In the genomic region with DNA sequence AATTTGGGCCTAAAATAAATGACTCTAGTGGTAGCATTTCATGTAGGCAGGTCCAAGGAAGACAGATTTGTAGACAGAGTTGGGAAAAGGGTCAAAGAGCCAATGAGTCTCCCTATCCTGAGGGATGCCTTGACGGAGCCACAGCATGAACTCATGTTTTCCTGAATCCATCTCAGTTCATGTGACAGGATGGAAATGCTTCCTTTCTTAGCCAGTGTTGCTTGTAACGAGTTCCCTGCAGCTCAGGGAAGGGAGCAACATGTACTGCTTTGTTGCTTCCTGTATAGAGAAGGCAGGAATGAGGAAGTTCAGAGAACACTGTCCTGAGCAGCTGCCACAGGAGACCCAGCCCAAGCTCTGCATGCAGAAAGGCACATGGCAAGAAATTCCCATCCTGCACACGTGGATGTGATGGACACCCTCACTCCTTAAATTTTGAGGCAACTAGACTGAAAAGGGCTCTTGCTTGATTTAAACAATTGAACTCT, we compare ENCODE assay signal across 11 cellular contexts. TPM values are rescaled to one million over a fixed set of nuclear protein-coding genes. Genes with fewer than 3 reads are reported as not detected.
DNase-seq lines count a peak whose midpoint lies in the region; ATAC-seq and TF ChIP-seq lines count a peak whose summit lies in the region.
"Had no signal": no experiment of that assay in that cellular context is flagged by ENCODE, and none has a peak within 500 bp of the region (broad histone marks: within the 10 kb centered on the region; RNA-seq: fewer than 3 reads in every experiment).

No MANE protein-coding gene starts in this region.

- BruUV-seq in Panc1 (replicated peaks; lab: Mats Ljungman, UMichigan), result no TSS peak

- no peak for TF ChIP-seq CTCF in Panc1 (IDR thresholded peaks at IDR 0.05)
- no peak for TF ChIP-seq CTCF in fibroblast of pulmonary artery (IDR thresholded peaks at IDR 0.05; ENCODE audit: low read length, missing control alignments)
- no peak for TF ChIP-seq CTCF in nephron progenitor cell (IDR thresholded peaks at IDR 0.05)

- peak overlapping the region; percentile 81 for H3K27ac Mint-ChIP-seq in nephron progenitor cell
- no peak overlapping the region for H3K27ac Mint-ChIP-seq in activated CD8-positive, alpha-beta T cell treated with anti-CD3 and anti-CD28 coated beads, Interleukin-2, amount 10 ng/mL, durations not matched to agents 7 days and 5 days
- H3K27ac Mint-ChIP-seq: CD4-positive, alpha-beta T cell had no signal

- no peaks in the 10 kb centered on the region for H3K36me3 Mint-ChIP-seq in nephron progenitor cell (ENCODE audit: low read depth)
- no peaks in the 10 kb centered on the region for H3K36me3 Mint-ChIP-seq in activated CD8-positive, alpha-beta T cell treated with anti-CD3 and anti-CD28 coated beads, Interleukin-2, amount 10 ng/mL, durations not matched to agents 7 days and 5 days (ENCODE audit: low read depth)

- no peaks in the 10 kb centered on the region for H3K9me3 Mint-ChIP-seq in nephron progenitor cell
- no peaks in the 10 kb centered on the region for H3K9me3 Mint-ChIP-seq in activated CD8-positive, alpha-beta T cell treated with anti-CD3 and anti-CD28 coated beads, Interleukin-2, amount 10 ng/mL, durations not matched to agents 7 days and 5 days (ENCODE audit: insufficient read depth)
- H3K9me3 Mint-ChIP-seq: CD4-positive, alpha-beta T cell had no signal

- H3K27ac ChIP-seq in Panc1 (ENCODE audit: low read length), result no peak overlapping the region

- peaks cover 51% of the 10 kb centered on the region for H3K4me1 Mint-ChIP-seq in nephron progenitor cell
- H3K4me1 Mint-ChIP-seq in activated CD8-positive, alpha-beta T cell treated with anti-CD3 and anti-CD28 coated beads, Interleukin-2, amount 10 ng/mL, durations not matched to agents 7 days and 5 days (ENCODE audit: low read depth), result peaks cover 8% of the 10 kb centered on the region

- DNase-seq in DMS153 treated with DMSO at 0.1 percent for 48 hours (lab: John Stamatoyannopoulos, UW; ENCODE audit: unreplicated experiment) (peak; percentile 5), Panc1 (ENCODE audit: low read depth, low spot score) (no peak), fibroblast of pulmonary artery (ENCODE audit: low read depth) (peak; percentile 51), nephron progenitor cell (no peak)
- no peak for DNase-seq in activated effector memory CD4-positive, alpha-beta T cell treated with Interleukin-2 at 50 U/mL for 16 hours
- DNase-seq in activated CD4-positive, alpha-beta T cell treated with anti-CD3 and anti-CD28 coated beads for 48 hours, result no peak
- no peak for DNase-seq in activated CD8-positive, alpha-beta T cell treated with anti-CD3 and anti-CD28 coated beads, Interleukin-2, amount 10 ng/mL, durations not matched to agents 7 days and 5 days
- DNase-seq: activated naive CD4-positive, alpha-beta T cell treated with anti-CD3 and anti-CD28 coated beads, Interleukin-2, amount 50 U/mL, for 16 hours; CD4-positive, alpha-beta T cell; stimulated activated CD4-positive, alpha-beta T cell treated with anti-CD3 and anti-CD28 coated beads, Interleukin-4, amount 100 ng/mL, for 4 hours had no signal

- 0 out of 2 replicates have a peak, but pooled peaks have one; percentile 34 for ATAC-seq in Panc1
- ATAC-seq in GM18517 (IDR thresholded peaks at IDR 0.05; ENCODE audit: unreplicated experiment), result no peak
- no peak for ATAC-seq in activated CD8-positive, alpha-beta T cell treated with anti-CD3 and anti-CD28 coated beads, Interleukin-2, amount 10 ng/mL, durations not matched to agents 7 days and 5 days

- CTCF ChIA-PET in Panc1 (lab: Charles Lee), result no interaction called here
- CTCF ChIA-PET in activated CD8-positive, alpha-beta T cell treated with anti-CD3 and anti-CD28 coated beads, Interleukin-2, amount 10 ng/mL, durations not matched to agents 7 days and 5 days (lab: Charles Lee), result interaction anchor here (0.7 to 0.8 kb wide), 2 partner anchors 21 to 298 kb away, joined by 3 read pairs; no protein-coding TSS in a partner anchor

- intact Hi-C loops in Panc1 (cut with micrococcal nuclease; ENCODE audit: unreplicated experiment), result no loop called here

- peaks cover 2% of the 10 kb centered on the region for H3K27me3 Mint-ChIP-seq in nephron progenitor cell (ENCODE audit: low read depth, poor library complexity)
- peaks cover 10% of the 10 kb centered on the region for H3K27me3 Mint-ChIP-seq in activated CD8-positive, alpha-beta T cell treated with anti-CD3 and anti-CD28 coated beads, Interleukin-2, amount 10 ng/mL, durations not matched to agents 7 days and 5 days (ENCODE audit: low read depth)
- H3K27me3 Mint-ChIP-seq: CD4-positive, alpha-beta T cell had no signal

- H3K4me3 Mint-ChIP-seq in nephron progenitor cell, result no peak overlapping the region
- no peak overlapping the region for H3K4me3 Mint-ChIP-seq in activated CD8-positive, alpha-beta T cell treated with anti-CD3 and anti-CD28 coated beads, Interleukin-2, amount 10 ng/mL, durations not matched to agents 7 days and 5 days
- H3K4me3 Mint-ChIP-seq: CD4-positive, alpha-beta T cell had no signal

- POLR2A ChIA-PET in Panc1 (lab: Charles Lee), result no interaction called here
- POLR2A ChIA-PET in activated CD8-positive, alpha-beta T cell treated with anti-CD3 and anti-CD28 coated beads, Interleukin-2, amount 10 ng/mL, durations not matched to agents 7 days and 5 days (lab: Charles Lee), result no interaction called here

- no peaks in the 10 kb centered on the region for H3K27me3 ChIP-seq in Panc1 (ENCODE audit: control insufficient read depth, insufficient read depth, low read length)

- H3K4me1 ChIP-seq in Panc1 (ENCODE audit: control insufficient read depth, insufficient read depth, low read length), result no peaks in the 10 kb centered on the region

- H3K4me3 ChIP-seq in Panc1 (ENCODE audit: low read depth in 2 of 2, low read length in 2 of 2) (no peak overlapping the region), fibroblast of pulmonary artery (replicated peaks; ENCODE audit: low read depth, low read length) (no peak overlapping the region)

- H3K36me3 ChIP-seq in Panc1 (ENCODE audit: control insufficient read depth, insufficient read depth, low read length), result no peaks in the 10 kb centered on the region

- in situ Hi-C loops in Panc1 (cut with HindIII; ENCODE audit: low pct_unique_long_range_greater_than_20kb, low sequenced_read_pairs), result no loop called here

- no peaks in the 10 kb centered on the region for H3K9me3 ChIP-seq in Panc1 (ENCODE audit: control insufficient read depth, insufficient read depth, low read depth, low read length)

RNA-seq across cellular contexts. Expression of gene TMEM17, which starts 27.9 kb away (rescaled TPM):
- total RNA-seq in Panc1 (2021; ENCODE audit: unreplicated experiment), result 4.1 TPM
- 2.3 TPM for polyA plus RNA-seq in Panc1 (2012; ENCODE audit: insufficient read length)
- total RNA-seq in activated CD8-positive, alpha-beta T cell treated with anti-CD3 and anti-CD28 coated beads, Interleukin-2, amount 10 ng/mL, durations not matched to agents 7 days and 5 days, result not detected
- total RNA-seq: CD4-positive, alpha-beta T cell had no signal

Comparison
In these comparisons a context has a peak if more than half of its experiments do, and no peak if none do; other contexts are left out.
1. DNase-seq: peak in DMS153 treated with DMSO at 0.1 percent for 48 hours (single experiment) and fibroblast of pulmonary artery (single experiment); none in Panc1 (single experiment), nephron progenitor cell (single experiment), activated effector memory CD4-positive, alpha-beta T cell treated with Interleukin-2 at 50 U/mL for 16 hours (single experiment), activated CD4-positive, alpha-beta T cell treated with anti-CD3 and anti-CD28 coated beads for 48 hours (single experiment) and activated CD8-positive, alpha-beta T cell treated with anti-CD3 and anti-CD28 coated beads, Interleukin-2, amount 10 ng/mL, durations not matched to agents 7 days and 5 days (single experiment).